Comparison of ENCODE assay signal across 13 cellular contexts in the genomic region with DNA sequence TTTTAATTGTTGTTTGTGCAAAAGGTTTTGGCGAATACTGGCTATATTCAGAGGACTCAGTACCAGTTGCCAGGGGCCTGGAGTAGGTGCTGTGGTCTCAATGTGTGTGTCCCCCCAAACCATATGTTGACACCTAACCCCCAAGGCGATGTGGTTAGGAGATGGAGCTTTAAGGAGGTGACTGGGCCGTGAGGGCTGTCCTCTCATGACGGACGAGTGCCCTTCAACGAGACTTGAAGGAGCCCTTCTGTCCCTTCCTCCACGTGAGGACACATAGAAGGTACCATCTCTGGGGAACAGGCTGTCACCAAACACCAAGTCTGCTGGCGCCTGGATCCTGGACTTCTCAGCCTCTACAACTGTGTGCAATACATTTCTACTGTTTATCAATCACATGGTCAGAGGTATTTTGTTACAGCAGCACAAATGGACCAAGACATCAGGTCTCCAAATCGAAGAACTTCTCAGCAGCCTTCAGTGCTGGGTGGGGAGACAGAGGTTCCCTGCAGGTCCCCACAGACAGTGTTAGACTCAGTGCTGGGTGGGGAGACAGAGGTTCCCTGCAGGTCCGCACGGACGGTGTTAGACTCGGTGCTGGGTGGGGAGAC. TPM values are rescaled to one million over a fixed set of nuclear protein-coding genes. Genes with fewer than 3 reads are reported as not detected.
A peak's percentile ranks its signal among the peaks of the same experiment; 100 is the strongest.
DNase-seq lines count a peak whose midpoint lies in the region; ATAC-seq and TF ChIP-seq lines count a peak whose summit lies in the region.
"Had no signal": no experiment of that assay in that cellular context is flagged by ENCODE, and none has a peak within 500 bp of the region (broad histone marks: within the 10 kb centered on the region; RNA-seq: fewer than 3 reads in every experiment).

No MANE protein-coding gene starts in this region.

- WGBS in esophagus muscularis mucosa = 84% methylated on average over 12 of the region's 13 CpGs

- CTCF ChIA-PET in RWPE1 (lab: Yijun Ruan, JAX) = interaction anchor here (0.7 kb wide), 1 partner anchor 24 kb away, joined by 3 read pairs; no protein-coding TSS in a partner anchor

- no peak overlapping the region for H3K4me3 Mint-ChIP-seq in activated CD4-positive, alpha-beta T cell treated with anti-CD3 and anti-CD28 coated beads, Interleukin-2, amount 10 ng/mL, durations not matched to agents 24 days and 14 days
- no peak overlapping the region for H3K4me3 Mint-ChIP-seq in osteocyte (ENCODE audit: unreplicated experiment)
- H3K4me3 Mint-ChIP-seq: HFFc6 had no signal

- peaks cover 15% of the 10 kb centered on the region for H3K4me1 Mint-ChIP-seq in activated CD4-positive, alpha-beta T cell treated with anti-CD3 and anti-CD28 coated beads, Interleukin-2, amount 10 ng/mL, durations not matched to agents 24 days and 14 days
- H3K4me1 Mint-ChIP-seq in osteocyte (ENCODE audit: unreplicated experiment) = peaks cover 9% of the 10 kb centered on the region

- H3K9me3 ChIP-seq in esophagus muscularis mucosa (no peaks in the 10 kb centered on the region), mucosa of descending colon (no peaks in the 10 kb centered on the region)

- TF ChIP-seq EP300 in esophagus muscularis mucosa (IDR thresholded peaks at IDR 0.05) = no peak

- TF ChIP-seq CTCF in RWPE1 (conservative IDR thresholded peaks at IDR 0.05; ENCODE audit: low read depth) = no peak
- no peak for TF ChIP-seq CTCF in esophagus muscularis mucosa (IDR thresholded peaks at IDR 0.05)
- TF ChIP-seq CTCF in mucosa of descending colon (IDR thresholded peaks at IDR 0.05) = no peak
- TF ChIP-seq CTCF in osteocyte (IDR thresholded peaks at IDR 0.05) = no peak

- intact Hi-C loops in activated CD4-positive, alpha-beta T cell treated with anti-CD3 and anti-CD28 coated beads, Interleukin-2, amount 10 ng/mL, durations not matched to agents 24 days and 14 days (cut with micrococcal nuclease) = loop anchor here (5.0 kb wide), 1 partner anchor 192 kb away; no protein-coding TSS in a partner anchor
- intact Hi-C loops in esophagus muscularis mucosa (cut with DNase I) = no loop called here
- intact Hi-C loops in posterior vena cava (cut with DNase I) = no loop called here
- intact Hi-C loops in mucosa of descending colon (cut with DNase I, micrococcal nuclease) = no loop called here

- H3K9me3 Mint-ChIP-seq in activated CD4-positive, alpha-beta T cell treated with anti-CD3 and anti-CD28 coated beads, Interleukin-2, amount 10 ng/mL, durations not matched to agents 24 days and 14 days = no peaks in the 10 kb centered on the region
- no peaks in the 10 kb centered on the region for H3K9me3 Mint-ChIP-seq in osteocyte (ENCODE audit: unreplicated experiment)
- H3K9me3 Mint-ChIP-seq: CD4-positive, alpha-beta T cell; HFFc6 had no signal

- H3K27me3 ChIP-seq in esophagus muscularis mucosa = no peaks in the 10 kb centered on the region

- H3K4me3 ChIP-seq in esophagus muscularis mucosa = no peak overlapping the region
- no peak overlapping the region for H3K4me3 ChIP-seq in mucosa of descending colon

- H3K27ac Mint-ChIP-seq in activated CD4-positive, alpha-beta T cell treated with anti-CD3 and anti-CD28 coated beads, Interleukin-2, amount 10 ng/mL, durations not matched to agents 24 days and 14 days = no peak overlapping the region
- H3K27ac Mint-ChIP-seq in osteocyte (ENCODE audit: unreplicated experiment) = no peak overlapping the region

- H3K36me3 ChIP-seq in esophagus muscularis mucosa = no peaks in the 10 kb centered on the region
- H3K36me3 ChIP-seq in mucosa of descending colon (ENCODE audit: low read depth) = no peaks in the 10 kb centered on the region

- peaks cover 29 to 43% (median 33%) of the 10 kb centered on the region in 4 donors for H3K4me1 ChIP-seq in esophagus muscularis mucosa
- H3K4me1 ChIP-seq in mucosa of descending colon (ENCODE audit: low read depth) = peaks cover 4% of the 10 kb centered on the region

- ATAC-seq in mucosa of descending colon (no peak), GM19467 (IDR thresholded peaks at IDR 0.05; ENCODE audit: unreplicated experiment) (no peak)

- TF ChIP-seq POLR2A in esophagus muscularis mucosa (IDR thresholded peaks at IDR 0.05; ENCODE audit: low read depth) = no peak

- DNase-seq in activated CD4-positive, alpha-beta T cell treated with anti-CD3 and anti-CD28 coated beads, Interleukin-2, amount 10 ng/mL, durations not matched to agents 24 days and 14 days = peak; percentile 56
- DNase-seq in activated CD4-positive, alpha-beta T cell treated with anti-CD3 and anti-CD28 coated beads for 4 hours = no peak
- no peak for DNase-seq in RWPE1 (ENCODE audit: low spot score)
- DNase-seq in esophagus muscularis mucosa (ENCODE audit: extremely low spot score) = no peak
- DNase-seq in posterior vena cava (ENCODE audit: low spot score) = peak; percentile 64
- DNase-seq in mucosa of descending colon = no peak
- no peak for DNase-seq in osteocyte (ENCODE audit: extremely low spot score, unreplicated experiment)
- DNase-seq: HFFc6, NCI-H1436 treated with DMSO at 0.1 percent for 48 hours, NCI-H446 treated with DMSO at 0.1 percent for 48 hours had no signal

- H3K27ac ChIP-seq in RWPE1 (peak overlapping the region; percentile 14; the same call in 1 of the 2 replicates), esophagus muscularis mucosa (replicated peaks in 1 of 4) (peak overlapping the region in 3 of 4 donors; percentile 12 to 87 (median 72))
- H3K27ac ChIP-seq: epithelial cell of prostate had no signal

- H3K27me3 Mint-ChIP-seq in activated CD4-positive, alpha-beta T cell treated with anti-CD3 and anti-CD28 coated beads, Interleukin-2, amount 10 ng/mL, durations not matched to agents 24 days and 14 days = no peaks in the 10 kb centered on the region
- H3K27me3 Mint-ChIP-seq in osteocyte (ENCODE audit: unreplicated experiment) = no peaks in the 10 kb centered on the region
- H3K27me3 Mint-ChIP-seq: CD4-positive, alpha-beta T cell had no signal

- POLR2A ChIA-PET in RWPE1 (lab: Yijun Ruan, JAX; ENCODE audit: low non-redundant PET) = no interaction called here

- peaks cover 3% of the 10 kb centered on the region for H3K36me3 Mint-ChIP-seq in activated CD4-positive, alpha-beta T cell treated with anti-CD3 and anti-CD28 coated beads, Interleukin-2, amount 10 ng/mL, durations not matched to agents 24 days and 14 days (ENCODE audit: low read depth)
- no peaks in the 10 kb centered on the region for H3K36me3 Mint-ChIP-seq in osteocyte (ENCODE audit: unreplicated experiment)

RNA-seq across cellular contexts. Expression of a gene that starts 24.8 kb away (rescaled TPM):
- total RNA-seq in activated CD4-positive, alpha-beta T cell treated with anti-CD3 and anti-CD28 coated beads, Interleukin-2, amount 10 ng/mL, durations not matched to agents 24 days and 14 days = 19.6 and 22.3 TPM in 2 replicates
- total RNA-seq in esophagus muscularis mucosa (100 to 1,000 TPM in 1 of 4 donors, 10 to 100 TPM in 3; 36.5 to 124 (median 61.5) TPM), posterior vena cava (100 to 1,000 TPM in 1 of 2 donors, 10 to 100 TPM in 1; 80.5 to 101 TPM), mucosa of descending colon (100 to 1,000 TPM in 2 of 3 donors, 10 to 100 TPM in 1; 78.6 to 134 (median 116) TPM), osteocyte (214 and 217 TPM in 2 replicates)

Comparison
In these comparisons a context has a peak if more than half of its experiments do, and no peak if none do; other contexts are left out.
1. DNase-seq: peak in activated CD4-positive, alpha-beta T cell treated with anti-CD3 and anti-CD28 coated beads, Interleukin-2, amount 10 ng/mL, durations not matched to agents 24 days and 14 days (single experiment) and posterior vena cava (single experiment); none in activated CD4-positive, alpha-beta T cell treated with anti-CD3 and anti-CD28 coated beads for 4 hours (0 of 2), RWPE1 (single experiment), esophagus muscularis mucosa (single experiment), mucosa of descending colon (0 of 3) and osteocyte (single experiment).